In the genomic region with DNA sequence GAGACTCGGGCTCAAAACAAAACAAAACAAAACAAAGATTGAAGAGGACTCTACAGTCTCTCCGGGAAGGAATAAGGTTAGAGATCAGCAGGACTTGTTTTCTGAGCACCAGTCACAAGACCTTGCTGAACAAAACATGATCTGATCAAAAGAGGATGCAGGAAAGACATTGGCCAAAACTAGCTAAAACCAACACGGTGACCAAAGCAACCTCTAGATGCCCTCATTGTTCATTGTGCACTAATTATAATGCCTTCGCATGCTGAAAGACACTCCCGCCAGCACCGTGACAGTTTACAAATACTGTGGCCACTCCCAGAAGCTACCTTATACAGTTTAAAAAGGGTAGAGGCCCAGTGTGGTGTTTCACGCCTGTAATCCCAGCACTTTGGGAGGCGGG, we compare ENCODE assay signal across 1 cellular context.
TF ChIP-seq lines count a peak whose summit lies in the region.

No MANE protein-coding gene starts in this region.

TF ChIP-seq in GM23338, 12 proteins besides CTCF, POLR2A, EP300 and RAD21:
- TF ChIP-seq, protein P1, sequence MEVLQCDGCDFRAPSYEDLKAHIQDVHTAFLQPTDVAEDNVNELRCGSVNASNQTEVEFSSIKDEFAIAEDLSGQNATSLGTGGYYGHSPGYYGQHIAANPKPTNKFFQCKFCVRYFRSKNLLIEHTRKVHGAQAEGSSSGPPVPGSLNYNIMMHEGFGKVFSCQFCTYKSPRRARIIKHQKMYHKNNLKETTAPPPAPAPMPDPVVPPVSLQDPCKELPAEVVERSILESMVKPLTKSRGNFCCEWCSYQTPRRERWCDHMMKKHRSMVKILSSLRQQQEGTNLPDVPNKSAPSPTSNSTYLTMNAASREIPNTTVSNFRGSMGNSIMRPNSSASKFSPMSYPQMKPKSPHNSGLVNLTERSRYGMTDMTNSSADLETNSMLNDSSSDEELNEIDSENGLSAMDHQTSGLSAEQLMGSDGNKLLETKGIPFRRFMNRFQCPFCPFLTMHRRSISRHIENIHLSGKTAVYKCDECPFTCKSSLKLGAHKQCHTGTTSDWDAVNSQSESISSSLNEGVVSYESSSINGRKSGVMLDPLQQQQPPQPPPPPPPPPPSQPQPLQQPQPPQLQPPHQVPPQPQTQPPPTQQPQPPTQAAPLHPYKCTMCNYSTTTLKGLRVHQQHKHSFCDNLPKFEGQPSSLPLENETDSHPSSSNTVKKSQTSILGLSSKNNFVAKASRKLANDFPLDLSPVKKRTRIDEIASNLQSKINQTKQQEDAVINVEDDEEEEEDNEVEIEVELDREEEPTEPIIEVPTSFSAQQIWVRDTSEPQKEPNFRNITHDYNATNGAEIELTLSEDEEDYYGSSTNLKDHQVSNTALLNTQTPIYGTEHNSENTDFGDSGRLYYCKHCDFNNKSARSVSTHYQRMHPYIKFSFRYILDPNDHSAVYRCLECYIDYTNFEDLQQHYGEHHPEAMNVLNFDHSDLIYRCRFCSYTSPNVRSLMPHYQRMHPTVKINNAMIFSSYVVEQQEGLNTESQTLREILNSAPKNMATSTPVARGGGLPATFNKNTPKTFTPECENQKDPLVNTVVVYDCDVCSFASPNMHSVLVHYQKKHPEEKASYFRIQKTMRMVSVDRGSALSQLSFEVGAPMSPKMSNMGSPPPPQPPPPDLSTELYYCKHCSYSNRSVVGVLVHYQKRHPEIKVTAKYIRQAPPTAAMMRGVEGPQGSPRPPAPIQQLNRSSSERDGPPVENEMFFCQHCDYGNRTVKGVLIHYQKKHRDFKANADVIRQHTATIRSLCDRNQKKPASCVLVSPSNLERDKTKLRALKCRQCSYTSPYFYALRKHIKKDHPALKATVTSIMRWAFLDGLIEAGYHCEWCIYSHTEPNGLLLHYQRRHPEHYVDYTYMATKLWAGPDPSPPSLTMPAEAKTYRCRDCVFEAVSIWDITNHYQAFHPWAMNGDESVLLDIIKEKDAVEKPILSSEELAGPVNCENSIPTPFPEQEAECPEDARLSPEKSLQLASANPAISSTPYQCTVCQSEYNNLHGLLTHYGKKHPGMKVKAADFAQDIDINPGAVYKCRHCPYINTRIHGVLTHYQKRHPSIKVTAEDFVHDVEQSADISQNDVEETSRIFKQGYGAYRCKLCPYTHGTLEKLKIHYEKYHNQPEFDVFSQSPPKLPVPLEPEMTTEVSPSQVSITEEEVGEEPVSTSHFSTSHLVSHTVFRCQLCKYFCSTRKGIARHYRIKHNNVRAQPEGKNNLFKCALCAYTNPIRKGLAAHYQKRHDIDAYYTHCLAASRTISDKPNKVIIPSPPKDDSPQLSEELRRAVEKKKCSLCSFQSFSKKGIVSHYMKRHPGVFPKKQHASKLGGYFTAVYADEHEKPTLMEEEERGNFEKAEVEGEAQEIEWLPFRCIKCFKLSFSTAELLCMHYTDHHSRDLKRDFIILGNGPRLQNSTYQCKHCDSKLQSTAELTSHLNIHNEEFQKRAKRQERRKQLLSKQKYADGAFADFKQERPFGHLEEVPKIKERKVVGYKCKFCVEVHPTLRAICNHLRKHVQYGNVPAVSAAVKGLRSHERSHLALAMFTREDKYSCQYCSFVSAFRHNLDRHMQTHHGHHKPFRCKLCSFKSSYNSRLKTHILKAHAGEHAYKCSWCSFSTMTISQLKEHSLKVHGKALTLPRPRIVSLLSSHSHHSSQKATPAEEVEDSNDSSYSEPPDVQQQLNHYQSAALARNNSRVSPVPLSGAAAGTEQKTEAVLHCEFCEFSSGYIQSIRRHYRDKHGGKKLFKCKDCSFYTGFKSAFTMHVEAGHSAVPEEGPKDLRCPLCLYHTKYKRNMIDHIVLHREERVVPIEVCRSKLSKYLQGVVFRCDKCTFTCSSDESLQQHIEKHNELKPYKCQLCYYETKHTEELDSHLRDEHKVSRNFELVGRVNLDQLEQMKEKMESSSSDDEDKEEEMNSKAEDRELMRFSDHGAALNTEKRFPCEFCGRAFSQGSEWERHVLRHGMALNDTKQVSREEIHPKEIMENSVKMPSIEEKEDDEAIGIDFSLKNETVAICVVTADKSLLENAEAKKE (CRISPR knock-in tag; IDR thresholded peaks at IDR 0.05), result no peak
- no peak for TF ChIP-seq CREB1 (CRISPR knock-in tag; IDR thresholded peaks at IDR 0.05; ENCODE audit: low read depth)
- TF ChIP-seq NANOG (IDR thresholded peaks at IDR 0.05; ENCODE audit: borderline replicate concordance), result no peak
- no peak for TF ChIP-seq ZNF114 (CRISPR knock-in tag; IDR thresholded peaks at IDR 0.05)
- no peak for TF ChIP-seq EZH2 (IDR thresholded peaks at IDR 0.05; ENCODE audit: low read depth, unreplicated experiment)
- TF ChIP-seq ZNF331 (CRISPR knock-in tag; IDR thresholded peaks at IDR 0.05; ENCODE audit: low read depth), result no peak
- TF ChIP-seq STAT1 (IDR thresholded peaks at IDR 0.05; ENCODE audit: unreplicated experiment), result no peak
TF ChIP-seq in GM23338: peak in this region for 0.
